ENCODE assay signal across 8 cellular contexts in the genomic region with DNA sequence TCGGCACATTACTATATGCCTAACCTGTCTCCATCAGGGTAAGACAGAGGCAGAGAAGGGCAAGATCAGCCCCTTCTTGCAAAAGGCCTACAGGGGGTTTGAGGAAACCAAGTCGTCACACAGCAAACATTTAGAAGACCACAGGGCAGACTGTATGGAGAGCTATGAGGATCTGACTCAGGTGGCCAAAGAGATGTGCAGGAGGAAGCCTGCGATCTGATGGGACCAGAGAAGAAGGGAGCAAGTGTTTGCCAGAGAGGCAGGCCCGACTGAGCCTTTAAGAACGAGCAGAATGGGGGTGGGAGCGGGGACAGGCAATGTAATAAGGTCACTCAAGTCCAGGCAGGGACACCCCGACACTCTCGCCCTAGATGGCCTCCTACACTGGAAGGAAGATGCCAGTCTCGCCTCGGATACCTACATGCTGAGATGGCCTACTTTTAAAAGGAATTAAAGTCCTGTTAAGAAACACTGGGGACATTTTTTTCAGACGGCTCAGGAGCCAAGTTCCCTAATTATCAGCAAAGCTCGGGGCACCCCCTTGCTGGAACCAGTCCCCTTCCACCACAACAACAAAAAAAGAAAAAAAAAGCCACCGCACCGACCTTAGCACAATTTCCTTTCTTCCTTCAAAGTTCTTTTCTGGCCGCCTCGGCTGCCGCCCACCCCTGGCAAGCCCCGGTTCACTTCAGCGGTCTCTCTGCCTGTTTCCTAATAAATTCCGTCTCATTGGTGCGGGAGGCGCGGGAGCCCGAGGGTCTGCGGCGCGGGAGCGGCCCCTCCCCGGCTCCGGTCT. TPM values are rescaled to one million over a fixed set of nuclear protein-coding genes. Genes with fewer than 3 reads are reported as not detected.
DNase-seq lines count a peak whose midpoint lies in the region; ATAC-seq, FAIRE-seq and TF ChIP-seq lines count a peak whose summit lies in the region.

No MANE protein-coding gene starts in this region.

- peak overlapping the region; percentile 83 for H3K4me3 ChIP-seq in AG04450 (ENCODE audit: low read depth, low read length)
- H3K4me3 ChIP-seq in HAP-1 = peak overlapping the region; percentile 93
- peak overlapping the region; percentile 83 to 85 for H3K4me3 ChIP-seq in kidney (ENCODE audit: low read length in 2 of 2)
- peak overlapping the region; percentile 77 to 78 for H3K4me3 ChIP-seq in testis

- 11 to 13% methylated on average over 29 to 30 of the region's 30 CpGs for WGBS in testis, 2 donors

- no peak for FAIRE-seq in kidney (lab: Jason Lieb, UNC)

- peaks cover 4% of the 10 kb centered on the region for H3K36me3 ChIP-seq in HAP-1 (replicated peaks)
- H3K36me3 ChIP-seq in kidney (ENCODE audit: control insufficient read depth in 1 of 2, insufficient read depth in 2 of 2, low read length in 2 of 2) = peaks cover 3 to 6% of the 10 kb centered on the region in 2 donors
- no peaks in the 10 kb centered on the region for H3K36me3 ChIP-seq in testis (ENCODE audit: low read depth, missing control alignments)

- H3K4me1 ChIP-seq in HAP-1 (peaks cover 3% of the 10 kb centered on the region; the same call in 1 of the 2 replicates), kidney (ENCODE audit: control insufficient read depth in 1 of 2, insufficient read depth in 1 of 2, low read depth in 1 of 2, low read length in 2 of 2) (peaks cover 11 to 21% of the 10 kb centered on the region in 2 donors), testis (peaks cover 17% of the 10 kb centered on the region)

- H3K27ac ChIP-seq in AG04450 (ENCODE audit: low read depth, low read length) (peak overlapping the region; percentile 39), kidney (ENCODE audit: low read depth in 2 of 2, low read length in 2 of 2) (peak overlapping the region; percentile 84 to 94), testis (peak overlapping the region in 1 of 2 donors; percentile 94)

- intact Hi-C loops in kidney (cut with DNase I) = no loop called here
- intact Hi-C loops in testis (cut with DNase I; ENCODE audit: low total_unique reads) = no loop called here

- peak overlapping the region; percentile 43 to 84 for H3K9ac ChIP-seq in kidney (ENCODE audit: low read length in 2 of 2)

- no peak for TF ChIP-seq POLR2A in testis (IDR thresholded peaks at IDR 0.05)

- CTCF ChIA-PET in AG04450 (lab: Charles Lee) = interaction anchor here (1.0 kb wide), 1 partner anchor 76 kb away, joined by 3 read pairs; no protein-coding TSS in a partner anchor

- no peak for ATAC-seq in HG03432 (IDR thresholded peaks at IDR 0.05; ENCODE audit: unreplicated experiment)

- H3K27ac Mint-ChIP-seq in activated naive CD8-positive, alpha-beta T cell = peak overlapping the region; percentile 47

- POLR2A ChIA-PET in AG04450 (lab: Yijun Ruan, JAX) = interaction anchor here (0.6 kb wide), 1 partner anchor 207 kb away, joined by 3 read pairs; no protein-coding TSS in a partner anchor

- no peaks in the 10 kb centered on the region for H3K27me3 Mint-ChIP-seq in activated naive CD8-positive, alpha-beta T cell

- in situ Hi-C loops in HAP-1 (cut with MboI; ENCODE audit: low sequenced_read_pairs) = no loop called here

- peak overlapping the region; percentile 90 for H3K4me3 Mint-ChIP-seq in activated naive CD8-positive, alpha-beta T cell

- no peak for TF ChIP-seq CTCF in AG04450 (IDR thresholded peaks at IDR 0.05; ENCODE audit: low read depth, low read length)
- no peak for TF ChIP-seq CTCF in kidney (IDR thresholded peaks at IDR 0.05; ENCODE audit: borderline replicate concordance, extremely low read depth, insufficient read depth)
- TF ChIP-seq CTCF in testis (IDR thresholded peaks at IDR 0.05) = no peak

- no peak for DNase-seq in AG04450 (ENCODE audit: low read depth, low spot score)
- DNase-seq in HAP-1 (ENCODE audit: low spot score in 2 of 2) = peak; percentile 4 to 32
- DNase-seq in kidney = peak; percentile 49
- DNase-seq in testis = no peak
- no peak for DNase-seq in D341Med (ENCODE audit: low spot score)
- DNase-seq in AG20443 (ENCODE audit: low spot score) = no peak

- H3K9me3 ChIP-seq in AG04450 (ENCODE audit: control insufficient read depth, insufficient read depth, low read length) = no peaks in the 10 kb centered on the region; the same call in 1 of the 2 replicates
- no peaks in the 10 kb centered on the region for H3K9me3 ChIP-seq in HAP-1
- H3K9me3 ChIP-seq in kidney (ENCODE audit: control insufficient read depth in 1 of 2, low read length in 2 of 2) = no peaks in the 10 kb centered on the region
- H3K9me3 ChIP-seq in testis = no peaks in the 10 kb centered on the region

- no peaks in the 10 kb centered on the region for H3K9me3 Mint-ChIP-seq in activated naive CD8-positive, alpha-beta T cell (ENCODE audit: low read depth)

- H3K4me1 Mint-ChIP-seq in activated naive CD8-positive, alpha-beta T cell (ENCODE audit: low read depth) = peaks cover 33% of the 10 kb centered on the region

- H3K27me3 ChIP-seq in AG04450 (ENCODE audit: control insufficient read depth, insufficient read depth, low read length) (no peaks in the 10 kb centered on the region), HAP-1 (ENCODE audit: low read depth) (no peaks in the 10 kb centered on the region), testis (no peaks in the 10 kb centered on the region)

- peaks cover 3% of the 10 kb centered on the region for H3K36me3 Mint-ChIP-seq in activated naive CD8-positive, alpha-beta T cell

RNA-seq across cellular contexts. Expression of a gene that starts 1.5 kb away (rescaled TPM):
- polyA plus RNA-seq in AG04450 (2011; rRNA removed) (11.8 and 13.7 TPM in 2 replicates), kidney (ENCODE audit: insufficient read depth, low read depth, low replicate concordance) (35.9 TPM), testis (ENCODE audit: insufficient read depth, low read depth, low replicate concordance) (24.0 TPM)
- 16.3 and 24.6 TPM in 2 replicates for polyA minus RNA-seq in AG04450 (2011; rRNA and poly(A)+ RNA removed)
- total RNA-seq in kidney (21.4 TPM), testis (10 to 100 TPM; 25.4 to 32.2 TPM)

RNA-seq across cellular contexts. Expression of a gene that starts 42.7 kb away (rescaled TPM):
- polyA plus RNA-seq in AG04450 (2011; rRNA removed) = 29.6 and 37.5 TPM in 2 replicates
- polyA minus RNA-seq in AG04450 (2011; rRNA and poly(A)+ RNA removed) = 54.0 and 57.0 TPM in 2 replicates
- total RNA-seq in kidney = 57.1 TPM
- 49.6 TPM for polyA plus RNA-seq in kidney (ENCODE audit: insufficient read depth, low read depth, low replicate concordance)
- total RNA-seq in testis = 100 to 1,000 TPM; 108 to 168 TPM
- polyA plus RNA-seq in testis (ENCODE audit: insufficient read depth, low read depth, low replicate concordance) = 332 TPM

Comparison
In these comparisons a context has a peak if more than half of its experiments do, and no peak if none do; other contexts are left out.
1. DNase-seq: peak in HAP-1 (2 of 2) and kidney (single experiment); none in AG04450 (single experiment), testis (single experiment), D341Med (single experiment) and AG20443 (single experiment).
2. Peak in every context shown above with its lines, with median percentiles within 50 percentile points of each other: H3K4me3 ChIP-seq.